16 cellular contexts compared by ENCODE assay signal in the genomic region with DNA sequence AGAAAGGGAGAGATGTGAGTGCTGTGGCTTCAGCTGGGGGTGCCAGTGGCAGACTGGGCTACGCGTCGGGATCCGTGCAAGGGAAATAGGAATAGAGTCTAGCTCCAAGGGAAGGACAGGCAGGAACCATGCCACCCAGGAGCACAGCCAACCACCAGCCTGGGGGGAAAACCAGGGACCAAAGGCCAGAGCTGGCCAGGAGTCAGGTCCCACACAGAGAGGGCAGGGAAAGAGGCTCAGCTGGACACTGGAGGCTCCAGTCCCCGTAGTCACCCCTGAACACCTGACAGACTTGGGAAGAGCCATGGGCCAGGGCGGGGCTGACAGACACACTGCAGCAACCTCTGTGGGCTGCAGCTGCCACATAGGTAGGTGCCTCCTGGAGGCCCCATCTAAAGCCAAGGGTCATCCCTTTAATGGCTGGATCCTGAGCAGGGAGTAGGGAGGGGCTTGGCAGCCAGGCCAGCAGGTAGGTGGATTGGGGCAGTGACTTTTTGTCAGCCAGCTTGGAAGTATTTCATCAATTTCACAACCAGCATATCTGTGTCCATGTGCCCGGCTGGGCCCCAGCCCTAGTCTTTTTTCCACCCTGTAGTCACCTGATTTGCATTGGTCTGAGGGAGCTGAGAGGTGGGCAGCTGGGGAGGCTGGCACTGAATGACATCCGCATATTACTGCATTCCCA.
DNase-seq lines count a peak whose midpoint lies in the region; ATAC-seq, FAIRE-seq and TF ChIP-seq lines count a peak whose summit lies in the region.
"Had no signal": no experiment of that assay in that cellular context is flagged by ENCODE, and none has a peak within 500 bp of the region (broad histone marks: within the 10 kb centered on the region; RNA-seq: fewer than 3 reads in every experiment).

No MANE protein-coding gene starts in this region.

- H3K36me3 ChIP-seq in GM12878 (ENCODE audit: control insufficient read depth in 2 of 2, insufficient read depth in 2 of 2, low read length in 1 of 2) (no peaks in the 10 kb centered on the region), mesendoderm (ENCODE audit: control insufficient read depth, insufficient read depth, low read length) (no peaks in the 10 kb centered on the region), trophoblast cell (ENCODE audit: control insufficient read depth in 1 of 2, insufficient read depth in 2 of 2, low read length in 2 of 2) (no peaks in the 10 kb centered on the region)
- H3K36me3 ChIP-seq: BE2C had no signal

- no peak overlapping the region for H4K8ac ChIP-seq in mesendoderm (ENCODE audit: low read depth, low read length)
- H4K8ac ChIP-seq in trophoblast cell (ENCODE audit: low read depth, low read length), result no peak overlapping the region

- H3K79me1 ChIP-seq in mesendoderm (ENCODE audit: low read length) (no peaks in the 10 kb centered on the region), trophoblast cell (ENCODE audit: low read length) (no peaks in the 10 kb centered on the region)

- DNase-seq in D341Med (ENCODE audit: low spot score) (peak; percentile 22), GM12878 (ENCODE audit: low read depth, low spot score) (no peak), mesendoderm (no peak), trophoblast cell (no peak), HPDE6-E6E7 (ENCODE audit: extremely low spot score) (no peak)
- DNase-seq: BE2C; CD4-positive, alpha-beta memory T cell; DND-41; GDM1; IMR-90 had no signal

- no peak for TF ChIP-seq CTCF in GM12878 (IDR thresholded peaks at IDR 0.05 in 2 of 3, conservative IDR thresholded peaks at IDR 0.05 in 1 of 3; ENCODE audit: control insufficient read depth in 2 of 3, extremely low read depth in 1 of 3, insufficient read depth in 1 of 3, low read depth in 3 of 3, low read length in 3 of 3)

- TF ChIP-seq EP300 in GM12878 (IDR thresholded peaks at IDR 0.05; ENCODE audit: borderline replicate concordance in 1 of 2, control insufficient read depth in 1 of 2, low read depth in 2 of 2, low read length in 2 of 2), result no peak

- H4K12ac ChIP-seq in trophoblast cell (ENCODE audit: low read depth, low read length), result no peak overlapping the region

- no peak for FAIRE-seq in GM12878 (lab: Jason Lieb, UNC)
- FAIRE-seq: A549, H54 had no signal

- no peak overlapping the region for H3K4me3 ChIP-seq in GM12878
- no peak overlapping the region for H3K4me3 ChIP-seq in mesendoderm (ENCODE audit: low read length)
- H3K4me3 ChIP-seq in trophoblast cell (ENCODE audit: low read depth, low read length), result peak overlapping the region; percentile 7
- H3K4me3 ChIP-seq: A549 had no signal

- no TSS peak for BruUV-seq in GM12878 (replicated peaks; lab: Mats Ljungman, UMichigan)

- TF ChIP-seq RAD21 in GM12878 (IDR thresholded peaks at IDR 0.05; ENCODE audit: insufficient read depth, low read depth, low read length), result no peak

- no peak for ATAC-seq in GM12878
- ATAC-seq in GM21529 (IDR thresholded peaks at IDR 0.05; ENCODE audit: unreplicated experiment), result no peak
- ATAC-seq: A549, HCT116 had no signal

- H3K4me2 ChIP-seq in GM12878 (ENCODE audit: control insufficient read depth, insufficient read depth) (peak overlapping the region; percentile 8; the same call in 1 of the 2 replicates), mesendoderm (ENCODE audit: low read length) (no peak overlapping the region), trophoblast cell (ENCODE audit: low read length) (no peak overlapping the region)
- H3K4me2 ChIP-seq: A549 had no signal

- intact Hi-C loops in GM12878 (cut with micrococcal nuclease; ENCODE audit: unreplicated experiment), result no loop called here

- no peak for TF ChIP-seq POLR2A in GM12878 (IDR thresholded peaks at IDR 0.05; ENCODE audit: low read depth, low read length)

- H2BK5ac ChIP-seq in mesendoderm (ENCODE audit: low read length) (no peak overlapping the region), trophoblast cell (ENCODE audit: low read depth, low read length, poor library complexity) (no peak overlapping the region)

- WGBS in GM12878 (ENCODE audit: insufficient coverage, insufficient replicate concordance, low lambda C conversion rate, missing lambda C conversion rate), result 48% methylated on average over 8 of the region's 8 CpGs
- no CpG with 5 or more reads among the region's 8 CpGs for WGBS in mesendoderm (ENCODE audit: extremely low coverage, insufficient coverage, low lambda C conversion rate)
- no CpG with 5 or more reads among the region's 8 CpGs for WGBS in trophoblast cell (ENCODE audit: extremely low coverage, insufficient coverage, insufficient read length)

- peak overlapping the region; percentile 36 for H3K56ac ChIP-seq in mesendoderm (ENCODE audit: low read length)

- CTCF ChIA-PET in GM12878 (lab: Yijun Ruan, JAX), result interaction anchor here (0.9 to 5.3 kb wide), 29 partner anchors 9 to 711 kb away, joined by 3 to 72 read pairs (median 5); no protein-coding TSS in a partner anchor

- H3K4me1 ChIP-seq in GM12878 (ENCODE audit: control insufficient read depth, insufficient read depth, low read length) (no peaks in the 10 kb centered on the region; the same call in 1 of the 2 replicates), mesendoderm (ENCODE audit: control insufficient read depth, low read depth, low read length) (no peaks in the 10 kb centered on the region), trophoblast cell (ENCODE audit: control insufficient read depth in 1 of 2, insufficient read depth in 2 of 2, low read length in 2 of 2) (no peaks in the 10 kb centered on the region)
- H3K4me1 ChIP-seq: A549, BE2C had no signal

- no peaks in the 10 kb centered on the region for H3K9me3 ChIP-seq in GM12878 (replicated peaks; ENCODE audit: control insufficient read depth, insufficient read depth, low read length)
- H3K9me3 ChIP-seq in trophoblast cell (ENCODE audit: insufficient read depth, low read depth, low read length), result no peaks in the 10 kb centered on the region
- H3K9me3 ChIP-seq: A549, BE2C had no signal

- H2BK12ac ChIP-seq in trophoblast cell (ENCODE audit: low read length), result no peak overlapping the region

- H3K27ac ChIP-seq in GM12878 (ENCODE audit: control insufficient read depth, insufficient read depth), result no peak overlapping the region
- no peak overlapping the region for H3K27ac ChIP-seq in mesendoderm (ENCODE audit: low read depth, low read length)
- no peak overlapping the region for H3K27ac ChIP-seq in trophoblast cell (ENCODE audit: low read depth, low read length)
- H3K27ac ChIP-seq: A549, C4-2B, HL-60 had no signal

- H2AK5ac ChIP-seq in mesendoderm (ENCODE audit: low read length), result no peak overlapping the region
- no peak overlapping the region for H2AK5ac ChIP-seq in trophoblast cell (ENCODE audit: low read length)

- H3K4ac ChIP-seq in mesendoderm (ENCODE audit: low read depth, low read length), result no peak overlapping the region
- no peak overlapping the region for H3K4ac ChIP-seq in trophoblast cell (ENCODE audit: low read depth, low read length)

- no peak overlapping the region for H4K5ac ChIP-seq in mesendoderm (ENCODE audit: low read length)

- RAD21 ChIA-PET in GM12878 (lab: Charles Lee; ENCODE audit: unreplicated experiment), result interaction anchor here (0.6 to 2.5 kb wide), 15 partner anchors 16 to 796 kb away, joined by 3 to 26 read pairs (median 4); no protein-coding TSS in a partner anchor

- H4K91ac ChIP-seq in trophoblast cell (ENCODE audit: low read depth, low read length), result no peak overlapping the region

- in situ Hi-C loops in GM12878 (cut with MboI), result loop anchor here (5.0 kb wide), 2 partner anchors 226 to 316 kb away; no protein-coding TSS in a partner anchor

- H2AFZ ChIP-seq in GM12878 (ENCODE audit: control insufficient read depth, low read depth, low read length) (no peak overlapping the region), trophoblast cell (ENCODE audit: insufficient read depth, low read length, poor library complexity) (no peak overlapping the region)

- H4K20me1 ChIP-seq in GM12878 (ENCODE audit: control insufficient read depth, insufficient read depth), result no peaks in the 10 kb centered on the region

- H3K79me2 ChIP-seq in GM12878 (ENCODE audit: control insufficient read depth, insufficient read depth, low read length), result no peaks in the 10 kb centered on the region
- no peaks in the 10 kb centered on the region for H3K79me2 ChIP-seq in mesendoderm (ENCODE audit: control insufficient read depth, insufficient read depth, low read length)
- no peaks in the 10 kb centered on the region for H3K79me2 ChIP-seq in trophoblast cell (ENCODE audit: control insufficient read depth, insufficient read depth, low read length, poor library complexity)

- H3K27me3 ChIP-seq in GM12878 (replicated peaks in 1 of 2; ENCODE audit: control insufficient read depth in 2 of 2, insufficient read depth in 2 of 2, low read length in 1 of 2) (no peaks in the 10 kb centered on the region), mesendoderm (ENCODE audit: insufficient read depth, low read length, poor library complexity) (no peaks in the 10 kb centered on the region), trophoblast cell (ENCODE audit: insufficient read depth, low read length) (no peaks in the 10 kb centered on the region)
- H3K27me3 ChIP-seq: BE2C had no signal

- SMC1A ChIA-PET in GM12878 (lab: Charles Lee; ENCODE audit: uncharacterized antibody, unreplicated experiment), result interaction anchor here (0.7 to 2.5 kb wide), 19 partner anchors 8 to 1119 kb away, joined by 3 to 28 read pairs (median 4); no protein-coding TSS in a partner anchor

- H2BK15ac ChIP-seq in mesendoderm (replicated peaks; ENCODE audit: low read depth), result no peak overlapping the region

- no peak overlapping the region for H3K14ac ChIP-seq in trophoblast cell (ENCODE audit: low read length)

- H3K23ac ChIP-seq in mesendoderm (ENCODE audit: low read length), result no peak overlapping the region
- no peak overlapping the region for H3K23ac ChIP-seq in trophoblast cell (ENCODE audit: low read length)

- H3K18ac ChIP-seq in mesendoderm (ENCODE audit: low read length) (no peak overlapping the region), trophoblast cell (ENCODE audit: low read length) (no peak overlapping the region)

- POLR2A ChIA-PET in GM12878 (lab: Charles Lee), result interaction anchor here (0.6 kb wide), 1 partner anchor 18 kb away, joined by 3 read pairs; no protein-coding TSS in a partner anchor

- H3K9ac ChIP-seq in GM12878 (ENCODE audit: control insufficient read depth, insufficient read depth, low read length) (no peak overlapping the region), mesendoderm (ENCODE audit: low read length) (peak overlapping the region; percentile 2), trophoblast cell (ENCODE audit: low read length) (no peak overlapping the region)

- H2BK120ac ChIP-seq in mesendoderm (ENCODE audit: low read depth, low read length) (no peak overlapping the region), trophoblast cell (ENCODE audit: insufficient read depth, low read length, poor library complexity) (no peak overlapping the region)

TF ChIP-seq in GM12878, 131 proteins besides CTCF, POLR2A, EP300 and RAD21 (continues in another document):
- TF ChIP-seq TCF3 (IDR thresholded peaks at IDR 0.05; ENCODE audit: borderline replicate concordance, insufficient read depth, low read depth, low read length), result no peak
- TF ChIP-seq, protein P1, sequence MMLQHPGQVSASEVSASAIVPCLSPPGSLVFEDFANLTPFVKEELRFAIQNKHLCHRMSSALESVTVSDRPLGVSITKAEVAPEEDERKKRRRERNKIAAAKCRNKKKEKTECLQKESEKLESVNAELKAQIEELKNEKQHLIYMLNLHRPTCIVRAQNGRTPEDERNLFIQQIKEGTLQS (IDR thresholded peaks at IDR 0.05; ENCODE audit: borderline replicate concordance, extremely low read depth, low read depth, low read length), result no peak
- TF ChIP-seq RBBP5 (conservative IDR thresholded peaks at IDR 0.05), result no peak
